10 cellular contexts compared by ENCODE assay signal in genomic region chr2:20184067-20184938, GRCh38. TPM values are rescaled to one million over a fixed set of nuclear protein-coding genes. Genes with fewer than 3 reads are reported as not detected.
DNase-seq lines count a peak whose midpoint lies in the region; ATAC-seq and TF ChIP-seq lines count a peak whose summit lies in the region.
"Had no signal": no experiment of that assay in that cellular context is flagged by ENCODE, and none has a peak within 500 bp of the region (broad histone marks: within the 10 kb centered on the region; RNA-seq: fewer than 3 reads in every experiment).

No MANE protein-coding gene starts in this region.

- in situ Hi-C loops in HAP-1 (cut with MboI; ENCODE audit: low sequenced_read_pairs): no loop called here

- no peaks in the 10 kb centered on the region for H3K79me2 ChIP-seq in OCI-LY7 (ENCODE audit: insufficient read depth, low read depth, low read length)

- H3K27ac ChIP-seq in lung (ENCODE audit: low read depth in 1 of 2, low read length in 1 of 2) (peak overlapping the region in 1 of 2 donors; percentile 89), OCI-LY7 (ENCODE audit: low read depth, low read length, poor library complexity, severe bottlenecking) (no peak overlapping the region)

- no peaks in the 10 kb centered on the region for H3K27me3 ChIP-seq in lung (ENCODE audit: control insufficient read depth, insufficient read depth)
- no peaks in the 10 kb centered on the region for H3K27me3 ChIP-seq in HAP-1 (ENCODE audit: low read depth)

- no peaks in the 10 kb centered on the region for H3K27me3 Mint-ChIP-seq in chondrocyte (ENCODE audit: low read depth)

- peaks cover 35% of the 10 kb centered on the region for H3K4me1 Mint-ChIP-seq in chondrocyte (ENCODE audit: low read depth)

- no peak overlapping the region for H3K4me2 ChIP-seq in OCI-LY7 (ENCODE audit: low read length)

- H3K9me3 Mint-ChIP-seq in chondrocyte (ENCODE audit: low read depth): no peaks in the 10 kb centered on the region

- no peaks in the 10 kb centered on the region for H3K9me3 ChIP-seq in lung (ENCODE audit: control insufficient read depth in 2 of 2, insufficient read depth in 1 of 2, low read length in 1 of 2)
- no peaks in the 10 kb centered on the region for H3K9me3 ChIP-seq in HAP-1
- no peaks in the 10 kb centered on the region for H3K9me3 ChIP-seq in OCI-LY7 (ENCODE audit: low read length)
- H3K9me3 ChIP-seq: mucosa of descending colon had no signal

- DNase-seq in AG08396 (ENCODE audit: low spot score) (peak; percentile 81), LHCN-M2 (ENCODE audit: low read depth) (peak; percentile 66), chondrocyte (ENCODE audit: low spot score) (peak; percentile 41), lung (ENCODE audit: low spot score) (peak; percentile 75), HAP-1 (ENCODE audit: low spot score in 2 of 2) (no peak), OCI-LY7 (ENCODE audit: low spot score) (no peak)
- no peak for DNase-seq in stimulated activated CD4-positive, alpha-beta T cell treated with anti-CD3 and anti-CD28 coated beads, Interleukin-4, amount 100 ng/mL, for 1 hour
- DNase-seq: NCI-H774 had no signal

- H3K4me1 ChIP-seq in lung (ENCODE audit: control insufficient read depth in 2 of 2, insufficient read depth in 2 of 2, low read length in 2 of 2) (peaks cover 0 to 20% of the 10 kb centered on the region in 2 donors), HAP-1 (peaks cover 12% of the 10 kb centered on the region), OCI-LY7 (ENCODE audit: insufficient read depth, low read length, poor library complexity, severe bottlenecking) (no peaks in the 10 kb centered on the region)

- no peak overlapping the region for H3K4me3 Mint-ChIP-seq in chondrocyte (ENCODE audit: unreplicated experiment)

- no peaks in the 10 kb centered on the region for H3K36me3 Mint-ChIP-seq in chondrocyte (ENCODE audit: low read depth)

- H3K4me3 ChIP-seq in lung (no peak overlapping the region), HAP-1 (no peak overlapping the region), OCI-LY7 (ENCODE audit: low read depth, low read length, poor library complexity, severe bottlenecking) (no peak overlapping the region)
- H3K4me3 ChIP-seq: mucosa of descending colon had no signal

- H2AFZ ChIP-seq in OCI-LY7 (ENCODE audit: low read length): no peak overlapping the region

- ATAC-seq in lung (ENCODE audit: insufficient read depth, low FRiP score): peak; percentile 20
- no peak for ATAC-seq in GM21381 (IDR thresholded peaks at IDR 0.05; ENCODE audit: unreplicated experiment)
- ATAC-seq: mucosa of descending colon had no signal

- WGBS in lung, 2 donors: 57 to 73% methylated on average over 17 of the region's 17 CpGs

- POLR2A ChIA-PET in OCI-LY7 (lab: Charles Lee): no interaction called here

- H4K20me1 ChIP-seq in OCI-LY7 (ENCODE audit: insufficient read depth, low read length): no peaks in the 10 kb centered on the region

- BruUV-seq in OCI-LY7 (replicated peaks; lab: Mats Ljungman, UMichigan): no TSS peak

- intact Hi-C loops in OCI-LY7 (cut with micrococcal nuclease; ENCODE audit: unreplicated experiment): no loop called here

- no peaks in the 10 kb centered on the region for H3K36me3 ChIP-seq in lung (ENCODE audit: control insufficient read depth in 2 of 2, insufficient read depth in 2 of 2, low read length in 2 of 2)
- H3K36me3 ChIP-seq in HAP-1 (replicated peaks): no peaks in the 10 kb centered on the region
- H3K36me3 ChIP-seq in OCI-LY7 (ENCODE audit: insufficient read depth, low read length): no peaks in the 10 kb centered on the region

- H3K9me2 ChIP-seq in OCI-LY7 (ENCODE audit: insufficient read depth, low read length): no peaks in the 10 kb centered on the region

- H3K27ac Mint-ChIP-seq in chondrocyte (ENCODE audit: unreplicated experiment): peak overlapping the region; percentile 51

- CTCF ChIA-PET in OCI-LY7 (lab: Charles Lee; ENCODE audit: unreplicated experiment): no interaction called here

- TF ChIP-seq CTCF in chondrocyte (IDR thresholded peaks at IDR 0.05): no peak
- no peak for TF ChIP-seq CTCF in lung (IDR thresholded peaks at IDR 0.05; ENCODE audit: control extremely low read depth, extremely low read depth)
- no peak for TF ChIP-seq CTCF in OCI-LY7 (conservative IDR thresholded peaks at IDR 0.05; ENCODE audit: low read length)

RNA-seq across cellular contexts. Expression of gene SDC1, which starts 40.6 kb away (rescaled TPM):
- total RNA-seq in LHCN-M2 (2014; rRNA removed): 73.1 and 83.5 TPM in 2 replicates
- 28.3 TPM for polyA plus RNA-seq in LHCN-M2 (2012)
- 11.4 to 13.2 TPM (median 12.6 TPM) in 3 replicates for total RNA-seq in chondrocyte
- total RNA-seq in lung: 100 to 1,000 TPM; 232 to 234 TPM
- polyA plus RNA-seq in lung: 100 to 1,000 TPM in 1 of 2 donors, 10 to 100 TPM in 1; 94.1 to 113 TPM
- total RNA-seq in OCI-LY7 (2014; rRNA removed; shearing (Covaris generic)): not detected in 2 replicates
- 0.10 TPM in 1 of 2 replicates, not detected in the other for total RNA-seq in OCI-LY7 (2022)

Comparison
In these comparisons a context has a peak if more than half of its experiments do, and no peak if none do; other contexts are left out.
1. DNase-seq: peak in AG08396 (single experiment), LHCN-M2 (single experiment), chondrocyte (single experiment) and lung (single experiment); none in stimulated activated CD4-positive, alpha-beta T cell treated with anti-CD3 and anti-CD28 coated beads, Interleukin-4, amount 100 ng/mL, for 1 hour (single experiment), HAP-1 (0 of 2) and OCI-LY7 (single experiment).
2. RNA of gene SDC1, which starts 40.6 kb away (total RNA-seq): 232 to 234 TPM in lung, 73.1 to 83.5 TPM in LHCN-M2 and 11.4 to 13.2 TPM in chondrocyte; 0.10 TPM in OCI-LY7; every median in the first group is over 10 times any median in the second.